ENCODE assay signal across 29 cellular contexts in genomic region chr19:58024661-58025060, GRCh38. TPM values are rescaled to one million over a fixed set of nuclear protein-coding genes. Genes with fewer than 3 reads are reported as not detected.
"Had no signal": no experiment of that assay in that cellular context is flagged by ENCODE, and none has a peak within 500 bp of the region (broad histone marks: within the 10 kb centered on the region; RNA-seq: fewer than 3 reads in every experiment).

No MANE protein-coding gene starts in this region.

- H3K79me2 ChIP-seq: parathyroid adenoma had no signal

- H3K27me3 ChIP-seq: neutrophil, ovary, right lobe of liver, sigmoid colon, stomach, tibial artery, transverse colon, upper lobe of right lung, uterus had no signal

- DNase-seq: naive thymus-derived CD8-positive, alpha-beta T cell; nephron progenitor cell; nucleus accumbens; ovary; psoas muscle; right cardiac atrium; sigmoid colon; small intestine; stimulated activated CD4-positive, alpha-beta T cell treated with anti-CD3 and anti-CD28 coated beads, Interleukin-15, amount 100 ng/mL, for 24 hours; stimulated activated CD4-positive, alpha-beta T cell treated with anti-CD3 and anti-CD28 coated beads, Interleukin-2, amount 100 ng/mL, for 24 hours; stimulated activated CD4-positive, alpha-beta T cell treated with anti-CD3 and anti-CD28 coated beads, Interleukin-2, amount 100 ng/mL, for 48 hours; stimulated activated CD4-positive, alpha-beta T cell treated with anti-CD3 and anti-CD28 coated beads, Interleukin-4, amount 100 ng/mL, for 24 hours; stimulated activated naive B cell treated with anti-CD40 and anti-IgM and Interleukin-4, amounts not matched to agents 10 μg/mL and 1 μg/mL and 100 μg/mL, for 72 hours; stimulated activated naive CD4-positive, alpha-beta T cell treated with Interleukin-2 at 50 U/mL for 16 hours; stomach; tibial artery; transverse colon; upper lobe of right lung; uterus had no signal

- H3K36me3 ChIP-seq: neutrophil, ovary, right lobe of liver, sigmoid colon, stomach, transverse colon, upper lobe of right lung, uterus had no signal

- ATAC-seq: naive thymus-derived CD8-positive, alpha-beta T cell; natural killer cell treated with Interleukin-12 subunit alpha and Interleukin-12 subunit beta and Interleukin-15 and Interleukin-18, amount 100 ng/mL, for 72 hours; psoas muscle; right cardiac atrium; right lobe of liver; stimulated activated effector memory CD8-positive, alpha-beta T cell treated with anti-CD3 and anti-CD28 coated beads, Interleukin-12 subunit alpha, Interleukin-12 subunit beta, amount 100 ng/mL, for 72 hours; stimulated activated naive B cell treated with anti-CD40 and anti-IgM and Interleukin-4, amounts not matched to agents 10 μg/mL and 1 μg/mL and 100 μg/mL, for 72 hours; upper lobe of right lung had no signal

- H3K4me1 ChIP-seq: parathyroid adenoma, psoas muscle, right lobe of liver, sigmoid colon, stomach, tibial artery, transverse colon, upper lobe of right lung, uterus had no signal

- H3K9me3 ChIP-seq: neutrophil, ovary, right lobe of liver, sigmoid colon, transverse colon, upper lobe of right lung, uterus had no signal

- H2AFZ ChIP-seq: parathyroid adenoma had no signal

- H3K27ac ChIP-seq: neutrophil, ovary, parathyroid adenoma, psoas muscle, right lobe of liver, sigmoid colon, stomach, tibial artery, transverse colon, upper lobe of right lung, uterus had no signal

- H3K4me3 ChIP-seq: ovary, psoas muscle, right lobe of liver, sigmoid colon, stomach, tibial artery, transverse colon, upper lobe of right lung, uterus had no signal

RNA-seq across cellular contexts. Expression of gene ZSCAN1, which starts 9.2 kb away (rescaled TPM):
- total RNA-seq: naive thymus-derived CD8-positive, alpha-beta T cell; natural killer cell treated with Interleukin-12 subunit alpha and Interleukin-12 subunit beta and Interleukin-15 and Interleukin-18, amount 100 ng/mL, for 72 hours; omental fat pad; psoas muscle; renal cortical epithelial cell; right lobe of liver; sigmoid colon; skeletal muscle tissue; subcutaneous adipose tissue; transverse colon; upper lobe of right lung; urinary bladder; uterus had no signal

RNA-seq across cellular contexts. Expression of gene C19orf18, which starts 50.3 kb away (rescaled TPM):
- total RNA-seq: skeletal muscle tissue, stomach, transverse colon had no signal
